Comparison of ENCODE assay signal across 29 cellular contexts in genomic region chr1:17719874-17720273, GRCh38. TPM values are rescaled to one million over a fixed set of nuclear protein-coding genes. Genes with fewer than 3 reads are reported as not detected.
DNase-seq lines count a peak whose midpoint lies in the region; ATAC-seq, FAIRE-seq and TF ChIP-seq lines count a peak whose summit lies in the region.
"Had no signal": no experiment of that assay in that cellular context is flagged by ENCODE, and none has a peak within 500 bp of the region (broad histone marks: within the 10 kb centered on the region; RNA-seq: fewer than 3 reads in every experiment).

No MANE protein-coding gene starts in this region.

- dilution Hi-C loops in mammary epithelial cell (cut with HindIII; ENCODE audit: low sequenced_read_pairs), result no loop called here

- H3K9ac ChIP-seq in mammary epithelial cell (ENCODE audit: insufficient read depth, low read length), result no peak overlapping the region
- H3K9ac ChIP-seq: BLaER1 treated with 17β-estradiol and CSF1 and Interleukin-3, amounts not matched to agents 10 nM and 100 nM had no signal

- ATAC-seq in GM19324 (IDR thresholded peaks at IDR 0.05; ENCODE audit: low FRiP score, unreplicated experiment), result no peak
- ATAC-seq: PC-3; stimulated activated naive CD8-positive, alpha-beta T cell treated with anti-CD3 and anti-CD28 coated beads, Interleukin-15, amount 100 ng/mL, for 72 hours had no signal

- H3K27ac ChIP-seq in mammary epithelial cell (ENCODE audit: insufficient read depth, low read depth, low read length) (no peak overlapping the region), breast epithelium (no peak overlapping the region), SJCRH30 (no peak overlapping the region)
- H3K27ac ChIP-seq: 22Rv1, tibial nerve had no signal

- H3K36me3 ChIP-seq in mammary epithelial cell (ENCODE audit: insufficient read depth, low read length) (no peaks in the 10 kb centered on the region), breast epithelium (no peaks in the 10 kb centered on the region), SJCRH30 (no peaks in the 10 kb centered on the region)
- H3K36me3 ChIP-seq: tibial nerve had no signal

- H3K9me3 ChIP-seq in mammary epithelial cell (replicated peaks; ENCODE audit: insufficient read depth, low read length) (no peaks in the 10 kb centered on the region), breast epithelium (no peaks in the 10 kb centered on the region), SJCRH30 (replicated peaks) (no peaks in the 10 kb centered on the region)
- H3K9me3 ChIP-seq: BLaER1 treated with 17β-estradiol and CSF1 and Interleukin-3, amounts not matched to agents 10 nM and 100 nM; tibial nerve had no signal

- H2AFZ ChIP-seq in mammary epithelial cell (ENCODE audit: low read depth, low read length), result no peak overlapping the region

- FAIRE-seq in RCC 7860 (lab: Jason Lieb, UNC), result no peak

- no peaks in the 10 kb centered on the region for H3K4me1 ChIP-seq in mammary epithelial cell (ENCODE audit: insufficient read depth, low read length)
- no peaks in the 10 kb centered on the region for H3K4me1 ChIP-seq in breast epithelium
- H3K4me1 ChIP-seq in SJCRH30, result no peaks in the 10 kb centered on the region
- H3K4me1 ChIP-seq: tibial nerve had no signal

- no peaks in the 10 kb centered on the region for H3K79me2 ChIP-seq in mammary epithelial cell (ENCODE audit: insufficient read depth, low read length)

- peak; percentile 28 for DNase-seq in mammary epithelial cell
- DNase-seq in breast epithelium (ENCODE audit: low spot score in 2 of 2), result no peak
- peak; percentile 10 for DNase-seq in RCC 7860 (ENCODE audit: low spot score)
- peak; percentile 32 for DNase-seq in fibroblast of peridontal ligament (ENCODE audit: extremely low read depth)
- peak; percentile 10 for DNase-seq in stromal cell of bone marrow (ENCODE audit: low read depth)
- DNase-seq in SJCRH30, result no peak
- DNase-seq in T-helper 2 cell, result no peak
- DNase-seq: activated CD4-positive, alpha-beta T cell treated with anti-CD3 and anti-CD28 coated beads for 4 hours; activated naive CD4-positive, alpha-beta T cell treated with anti-CD3 and anti-CD28 coated beads, Interleukin-2, amount 50 U/mL, for 16 hours; activated T-cell treated with anti-CD3 and anti-CD28 coated beads, Interleukin-2, amount 50 U/mL, for 48 hours; anterior cingulate cortex; Calu3; erythroblast; H7; NCI-H1092 treated with DMSO at 0.1 percent for 48 hours; NCI-H2029; NCI-H446; nucleus accumbens; PC-3; retina; SIG-M5; stimulated activated naive CD8-positive, alpha-beta T cell treated with anti-CD3 and anti-CD28 coated beads, Interleukin-15, amount 100 ng/mL, for 72 hours had no signal

- H3K27me3 ChIP-seq in mammary epithelial cell (ENCODE audit: insufficient read depth, low read length) (no peaks in the 10 kb centered on the region), breast epithelium (peaks cover 0 to 8% of the 10 kb centered on the region in 2 donors), SJCRH30 (0 out of 2 replicates have a peak, but pooled peaks cover 9% of the 10 kb centered on the region)
- H3K27me3 ChIP-seq: BLaER1 treated with 17β-estradiol and CSF1 and Interleukin-3, amounts not matched to agents 10 nM and 100 nM had no signal

- no peak for TF ChIP-seq POLR2A in breast epithelium (IDR thresholded peaks at IDR 0.05)

- H3K4me3 ChIP-seq in mammary epithelial cell (replicated peaks in 1 of 3; ENCODE audit: insufficient read depth in 1 of 3, low read depth in 2 of 3, low read length in 3 of 3) (no peak overlapping the region), breast epithelium (no peak overlapping the region), SJCRH30 (no peak overlapping the region)
- H3K4me3 ChIP-seq: BLaER1 treated with 17β-estradiol and CSF1 and Interleukin-3, amounts not matched to agents 10 nM and 100 nM; lung; tibial nerve had no signal

- intact Hi-C loops in mammary epithelial cell (cut with micrococcal nuclease) (no loop called here), breast epithelium (cut with DNase I; ENCODE audit: low total_unique reads) (no loop called here)

- CTCF ChIA-PET in mammary epithelial cell (lab: Charles Lee; ENCODE audit: low non-redundant PET), result no interaction called here

- BruUV-seq in mammary epithelial cell (replicated peaks; lab: Mats Ljungman, UMichigan), result no TSS peak

- H4K20me1 ChIP-seq in mammary epithelial cell (ENCODE audit: insufficient read depth, low read length), result no peaks in the 10 kb centered on the region
- H4K20me1 ChIP-seq: BLaER1 treated with 17β-estradiol and CSF1 and Interleukin-3, amounts not matched to agents 10 nM and 100 nM had no signal

- in situ Hi-C loops in mammary epithelial cell (cut with MboI; ENCODE audit: low sequenced_read_pairs in 2 of 2), result no loop called here

- TF ChIP-seq CTCF in mammary epithelial cell (conservative IDR thresholded peaks at IDR 0.05 in 1 of 2, IDR thresholded peaks at IDR 0.05 in 1 of 2; ENCODE audit: extremely low read depth in 1 of 2, insufficient read depth in 1 of 2, low read depth in 1 of 2, low read length in 2 of 2) (no peak), breast epithelium (IDR thresholded peaks at IDR 0.05) (no peak)

- H3K4me2 ChIP-seq in mammary epithelial cell (ENCODE audit: insufficient read depth, low read depth, low read length), result no peak overlapping the region
- H3K4me2 ChIP-seq: BLaER1 treated with 17β-estradiol and CSF1 and Interleukin-3, amounts not matched to agents 10 nM and 100 nM had no signal

- WGBS in mammary epithelial cell (ENCODE audit: low coverage, missing lambda C conversion rate), result 72% methylated on average over 5 of the region's 5 CpGs

RNA-seq across cellular contexts. Expression of gene ACTL8, which starts 35.3 kb away (rescaled TPM):
- not detected for total RNA-seq in mammary epithelial cell
- not detected for polyA plus RNA-seq in mammary epithelial cell
- not detected for polyA minus RNA-seq in mammary epithelial cell
- not detected for total RNA-seq in breast epithelium
- 0.08 and 0.13 TPM in 2 replicates for total RNA-seq in SJCRH30 (2014; rRNA removed; shearing (Covaris generic))
- total RNA-seq: activated CD8-positive, alpha-beta memory T cell treated with anti-CD3 and anti-CD28 coated beads for 36 hours; Calu3; cerebellum; lung; PC-3; tibial nerve had no signal
- polyA plus RNA-seq: lung had no signal

Comparison
In these comparisons a context has a peak if more than half of its experiments do, and no peak if none do; other contexts are left out.
1. DNase-seq: peak in mammary epithelial cell (single experiment), RCC 7860 (single experiment), fibroblast of peridontal ligament (single experiment) and stromal cell of bone marrow (single experiment); none in breast epithelium (0 of 2), SJCRH30 (0 of 2) and T-helper 2 cell (0 of 5).